12 cellular contexts compared by ENCODE assay signal in the genomic region with DNA sequence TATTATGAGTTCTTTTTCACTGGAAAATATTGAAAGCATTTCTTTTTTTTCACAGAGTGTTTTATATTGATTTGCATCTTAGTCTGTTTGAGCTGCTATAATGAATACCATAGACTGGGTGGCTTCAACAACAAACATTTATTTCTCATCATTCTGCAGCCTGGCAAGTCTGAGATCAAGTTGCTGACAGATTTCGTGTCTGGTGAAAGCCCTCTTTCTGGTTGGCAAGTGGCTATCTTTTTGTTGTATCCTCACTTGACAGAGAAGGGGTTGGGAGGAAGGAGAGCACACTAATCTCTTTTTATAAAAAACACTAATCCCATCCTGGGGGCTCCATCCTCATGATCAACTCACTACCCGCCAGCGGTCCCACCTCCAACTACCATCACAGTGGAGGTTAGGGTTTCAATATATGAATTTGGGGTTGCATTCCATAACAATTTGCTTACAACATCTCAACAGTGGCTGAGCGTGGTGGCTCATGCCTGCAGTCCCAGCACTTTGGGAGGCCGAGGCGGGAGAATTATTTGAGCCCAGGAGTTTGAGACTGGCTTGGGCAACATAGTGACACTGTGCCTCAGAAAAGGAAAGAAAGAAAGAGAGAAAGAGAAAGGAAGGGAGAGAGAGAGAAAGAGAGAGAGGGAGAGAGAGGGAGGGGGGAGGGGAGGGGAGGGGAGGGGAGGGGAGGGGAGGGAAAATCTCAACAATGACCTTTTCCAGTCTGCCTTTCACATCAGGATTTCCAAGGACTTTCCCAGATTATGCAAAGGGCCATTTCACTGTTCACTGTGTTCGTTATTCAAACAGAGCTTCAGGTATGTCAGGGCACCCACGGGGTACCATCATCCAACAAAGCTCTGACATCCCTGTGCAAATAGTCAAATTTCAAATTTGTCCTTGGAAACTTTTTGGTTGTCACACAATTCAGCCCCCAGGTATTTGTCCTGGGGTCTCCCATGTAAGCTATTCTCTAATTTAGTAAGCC.
A peak's percentile ranks its signal among the peaks of the same experiment; 100 is the strongest.
DNase-seq lines count a peak whose midpoint lies in the region; ATAC-seq and TF ChIP-seq lines count a peak whose summit lies in the region.
"Had no signal": no experiment of that assay in that cellular context is flagged by ENCODE, and none has a peak within 500 bp of the region (broad histone marks: within the 10 kb centered on the region; RNA-seq: fewer than 3 reads in every experiment).

No MANE protein-coding gene starts in this region.

- POLR2A ChIA-PET in HCT116 (lab: Charles Lee), result interaction anchor here (1.0 to 9.4 kb wide), 8 partner anchors 8 to 72 kb away, joined by 3 to 95 read pairs (median 3); no protein-coding TSS in a partner anchor
- POLR2A ChIA-PET in WTC11 (lab: Charles Lee), result interaction anchor here (0.6 kb wide), 1 partner anchor 11 kb away, joined by 3 read pairs; no protein-coding TSS in a partner anchor
- POLR2A ChIA-PET in CD8-positive, alpha-beta memory T cell (lab: Charles Lee), result no interaction called here

- no peaks in the 10 kb centered on the region for H4K20me1 ChIP-seq in HCT116 (ENCODE audit: insufficient read depth)

- no peaks in the 10 kb centered on the region for H3K79me2 ChIP-seq in HCT116 (ENCODE audit: insufficient read depth, low read length)

- H3K4me1 ChIP-seq in HCT116 (ENCODE audit: control insufficient read depth in 1 of 2, insufficient read depth in 2 of 2, low read length in 2 of 2) (peaks cover 41 to 63% of the 10 kb centered on the region in 2 experiments), iPS-15b (ENCODE audit: control insufficient read depth, insufficient read depth, low read length) (peaks cover 27% of the 10 kb centered on the region), skeletal muscle tissue (ENCODE audit: control insufficient read depth in 3 of 3, insufficient read depth in 3 of 3, low read length in 3 of 3) (peaks cover 2 to 7% (median 3%) of the 10 kb centered on the region in 3 donors)
- H3K4me1 ChIP-seq in CD8-positive, alpha-beta memory T cell (ENCODE audit: insufficient read depth, low read length), result no peaks in the 10 kb centered on the region

- BruUV-seq in HCT116 (replicated peaks; lab: Mats Ljungman, UMichigan), result TSS peak; percentile 91

- RAD21 ChIA-PET in HCT116 (lab: Charles Lee; ENCODE audit: low non-redundant PET in 1 of 2, low total read pairs in 2 of 2, uncharacterized antibody in 2 of 2, unreplicated experiment in 2 of 2), result interaction anchor here in 1 of 2 experiments (1.4 kb wide), 1 partner anchor 71 kb away, joined by 3 read pairs; no protein-coding TSS in a partner anchor

- DNase-seq in HCT116 (ENCODE audit: low read depth, low spot score) (no peak), WTC11 (ENCODE audit: low spot score) (no peak), ecto neural progenitor cell (ENCODE audit: low spot score) (no peak)
- no peak for DNase-seq in central memory CD4-positive, alpha-beta T cell
- no peak for DNase-seq in CD8-positive, alpha-beta memory T cell
- DNase-seq: activated naive CD4-positive, alpha-beta T cell treated with anti-CD3 and anti-CD28 coated beads, Interleukin-2, amount 50 U/mL, for 16 hours; effector CD8-positive, alpha-beta T cell; NCI-H1092 treated with DMSO at 0.1 percent for 48 hours; NCI-H748 treated with DMSO at 0.1 percent for 48 hours had no signal

- no peaks in the 10 kb centered on the region for H3K9me2 ChIP-seq in HCT116 (ENCODE audit: insufficient read depth)

- H3K9me3 ChIP-seq in HCT116 (ENCODE audit: control insufficient read depth in 1 of 2, insufficient read depth in 1 of 2, low read depth in 1 of 2, low read length in 2 of 2), result no peaks in the 10 kb centered on the region
- H3K9me3 ChIP-seq in iPS-15b (ENCODE audit: control insufficient read depth, insufficient read depth, low read length), result no peaks in the 10 kb centered on the region
- H3K9me3 ChIP-seq in skeletal muscle tissue (ENCODE audit: control insufficient read depth in 3 of 3, low read length in 3 of 3), result no peaks in the 10 kb centered on the region
- no peaks in the 10 kb centered on the region for H3K9me3 ChIP-seq in CD8-positive, alpha-beta memory T cell (ENCODE audit: low read length)

- no peak for TF ChIP-seq CTCF in HCT116 (IDR thresholded peaks at IDR 0.05 in 2 of 3, conservative IDR thresholded peaks at IDR 0.05 in 1 of 3; ENCODE audit: borderline replicate concordance in 1 of 3, insufficient read depth in 1 of 3, low read depth in 2 of 3, low read length in 2 of 3)
- TF ChIP-seq CTCF in WTC11 (IDR thresholded peaks at IDR 0.05), result no peak

- H3K4me3 ChIP-seq in HCT116 (replicated peaks in 1 of 2; ENCODE audit: low read depth in 1 of 2, low read length in 2 of 2) (peak overlapping the region in 1 of 2 experiments; percentile 53; a peak in 1 of 4 replicates), iPS-15b (ENCODE audit: low read depth, low read length) (no peak overlapping the region), skeletal muscle tissue (ENCODE audit: low read length in 3 of 3) (no peak overlapping the region)
- H3K4me3 ChIP-seq in CD8-positive, alpha-beta memory T cell (ENCODE audit: low read length), result no peak overlapping the region

- no peak for TF ChIP-seq RAD21 in HCT116 (IDR thresholded peaks at IDR 0.05; ENCODE audit: low read depth)

- H3K27me3 Mint-ChIP-seq in WTC11 (ENCODE audit: low read depth), result no peaks in the 10 kb centered on the region
- peaks cover 7 to 16% of the 10 kb centered on the region in 2 donors for H3K27me3 Mint-ChIP-seq in CD8-positive, alpha-beta memory T cell

- peak overlapping the region; percentile 93 for H3K27ac ChIP-seq in HCT116 (ENCODE audit: low read depth, low read length)
- peak overlapping the region; percentile 32 for H3K27ac ChIP-seq in skeletal muscle tissue (ENCODE audit: low read depth, low read length)
- no peak overlapping the region for H3K27ac ChIP-seq in CD8-positive, alpha-beta memory T cell (ENCODE audit: low read depth, low read length)

- no peak for TF ChIP-seq POLR2A in HCT116 (IDR thresholded peaks at IDR 0.05; ENCODE audit: borderline replicate concordance, extremely low read depth, insufficient read depth, insufficient read length)

- peak overlapping the region; percentile 83 for H3K4me2 ChIP-seq in HCT116 (ENCODE audit: low read length)

- CTCF ChIA-PET in HCT116 (lab: Charles Lee), result interaction anchor here (2.5 kb wide), 1 partner anchor 71 kb away, joined by 27 read pairs; no protein-coding TSS in a partner anchor
- CTCF ChIA-PET in WTC11 (lab: Charles Lee), result interaction anchor here (1.2 to 2.5 kb wide), 5 partner anchors 28 to 267 kb away, joined by 3 to 7 read pairs (median 3); no protein-coding TSS in a partner anchor
- CTCF ChIA-PET in CD8-positive, alpha-beta memory T cell (lab: Charles Lee), result interaction anchor here (0.6 to 3.3 kb wide), 6 partner anchors 22 to 755 kb away, joined by 3 to 31 read pairs (median 4); no protein-coding TSS in a partner anchor

- intact Hi-C loops in HCT116 (cut with micrococcal nuclease), result no loop called here

- H3K36me3 Mint-ChIP-seq in WTC11, result no peaks in the 10 kb centered on the region
- H3K36me3 Mint-ChIP-seq in CD8-positive, alpha-beta memory T cell, result peaks cover 0 to 2% (median 0%) of the 10 kb centered on the region in 3 donors

- no peak overlapping the region for H3K4me3 Mint-ChIP-seq in WTC11
- H3K4me3 Mint-ChIP-seq in CD8-positive, alpha-beta memory T cell, result no peak overlapping the region

- no peak overlapping the region for H2AFZ ChIP-seq in HCT116 (ENCODE audit: low read depth, low read length, poor library complexity, severe bottlenecking)

- H3K4me1 Mint-ChIP-seq in WTC11, result peaks cover 39% of the 10 kb centered on the region
- peaks cover 0 to 5% (median 0%) of the 10 kb centered on the region in 3 donors for H3K4me1 Mint-ChIP-seq in CD8-positive, alpha-beta memory T cell

- H3K9ac ChIP-seq in HCT116 (ENCODE audit: low read length) (peak overlapping the region; percentile 66), iPS-15b (ENCODE audit: low read depth, low read length) (peak overlapping the region; percentile 29), skeletal muscle tissue (ENCODE audit: low read depth in 1 of 3, low read length in 3 of 3) (no peak overlapping the region)

- peak overlapping the region; percentile 84 for H3K27ac Mint-ChIP-seq in WTC11
- H3K27ac Mint-ChIP-seq in CD8-positive, alpha-beta memory T cell, result no peak overlapping the region

- no peaks in the 10 kb centered on the region for H3K27me3 ChIP-seq in HCT116 (ENCODE audit: insufficient read depth, low read length)
- no peaks in the 10 kb centered on the region for H3K27me3 ChIP-seq in iPS-15b (ENCODE audit: control insufficient read depth, insufficient read depth, low read length)
- no peaks in the 10 kb centered on the region for H3K27me3 ChIP-seq in skeletal muscle tissue (ENCODE audit: control insufficient read depth in 3 of 3, insufficient read depth in 3 of 3, low read length in 3 of 3)
- no peaks in the 10 kb centered on the region for H3K27me3 ChIP-seq in CD8-positive, alpha-beta memory T cell (ENCODE audit: insufficient read depth, low read length, poor library complexity, severe bottlenecking)

- H3K9me3 Mint-ChIP-seq in WTC11, result no peaks in the 10 kb centered on the region
- H3K9me3 Mint-ChIP-seq in CD8-positive, alpha-beta memory T cell, result no peaks in the 10 kb centered on the region

- ATAC-seq in HCT116 (no peak), WTC11 (no peak), GM18909 (IDR thresholded peaks at IDR 0.05; ENCODE audit: poor library complexity, unreplicated experiment) (no peak)

- H3K36me3 ChIP-seq in HCT116 (ENCODE audit: control insufficient read depth in 1 of 2, insufficient read depth in 2 of 2, low read length in 2 of 2) (no peaks in the 10 kb centered on the region), iPS-15b (ENCODE audit: control insufficient read depth, insufficient read depth, low read length) (no peaks in the 10 kb centered on the region), skeletal muscle tissue (ENCODE audit: control insufficient read depth in 3 of 3, insufficient read depth in 3 of 3, low read length in 3 of 3) (no peaks in the 10 kb centered on the region)
- H3K36me3 ChIP-seq in CD8-positive, alpha-beta memory T cell (ENCODE audit: insufficient read depth, low read length), result no peaks in the 10 kb centered on the region

TF ChIP-seq in WTC11, 78 proteins besides CTCF, POLR2A, EP300 and RAD21:
- TF ChIP-seq ZNF263 (CRISPR knock-in tag; IDR thresholded peaks at IDR 0.05; ENCODE audit: low read depth) (no peak), ZNF416 (CRISPR knock-in tag; IDR thresholded peaks at IDR 0.05) (no peak), SMAD3 (CRISPR knock-in tag; IDR thresholded peaks at IDR 0.05; ENCODE audit: borderline replicate concordance) (no peak), TEAD1 (CRISPR knock-in tag; IDR thresholded peaks at IDR 0.05) (no peak), ZNF121 (CRISPR knock-in tag; IDR thresholded peaks at IDR 0.05) (no peak), NR2C2 (CRISPR knock-in tag; IDR thresholded peaks at IDR 0.05) (no peak), SP1 (CRISPR knock-in tag; conservative IDR thresholded peaks at IDR 0.05) (no peak), ZNF423 (CRISPR knock-in tag; IDR thresholded peaks at IDR 0.05) (no peak)

Comparison
In these comparisons a context has a peak if more than half of its experiments do, and no peak if none do; other contexts are left out.
1. H3K9ac ChIP-seq: peak in HCT116 (single experiment) and iPS-15b (single experiment); none in skeletal muscle tissue (0 of 3).